In the genomic region with DNA sequence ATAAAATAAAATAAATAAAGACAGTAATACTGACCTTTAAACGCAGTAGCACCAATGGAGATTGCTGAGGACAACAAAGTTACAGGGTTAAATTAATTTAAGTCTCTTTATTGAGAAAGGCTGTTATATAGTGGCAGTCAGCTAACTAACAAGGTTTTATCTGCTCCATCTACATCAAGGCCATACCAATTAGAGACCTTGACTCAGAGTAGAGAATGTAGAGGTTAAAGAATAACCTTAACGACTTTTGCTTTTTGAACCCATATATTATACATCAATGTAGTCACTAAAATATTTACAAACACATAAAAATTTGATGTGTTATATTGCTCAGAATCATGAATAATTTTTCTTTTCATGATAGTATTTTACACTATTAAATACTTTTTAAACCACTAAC, we compare ENCODE assay signal across 8 cellular contexts.
"Had no signal": no experiment of that assay in that cellular context is flagged by ENCODE, and none has a peak within 500 bp of the region (broad histone marks: within the 10 kb centered on the region; RNA-seq: fewer than 3 reads in every experiment).

No MANE protein-coding gene starts in this region.

- H3K27ac ChIP-seq: HL-60 had no signal

- ATAC-seq: GM23338, K562 had no signal

- H3K27ac Mint-ChIP-seq: GM23338, H9 had no signal

- H3K4me3 Mint-ChIP-seq: GM23338, H9 had no signal

- FAIRE-seq: H1, H54, K562 had no signal

- DNase-seq: H9, HCEC 1CT, IMR-90 had no signal

- H3K4me2 ChIP-seq: GM23338 had no signal

- H3K4me3 ChIP-seq: GM23338, K562 had no signal

- H2AFZ ChIP-seq: GM23338 had no signal
